1 cellular context compared by ENCODE assay signal in genomic region chr5:117692606-117693005, GRCh38.
TF ChIP-seq lines count a peak whose summit lies in the region.

No MANE protein-coding gene starts in this region.

TF ChIP-seq in SK-N-SH, 30 proteins besides CTCF, POLR2A, EP300 and RAD21 (continued from another document):
- TF ChIP-seq IRF3 (IDR thresholded peaks at IDR 0.05; ENCODE audit: low read depth, low read length), result no peak
- TF ChIP-seq REST (IDR thresholded peaks at IDR 0.05; ENCODE audit: low read depth, low read length), result no peak
- TF ChIP-seq CHD2 (IDR thresholded peaks at IDR 0.05; ENCODE audit: low read length, partially characterized antibody), result peak; percentile 75
- TF ChIP-seq MXI1 (IDR thresholded peaks at IDR 0.05; ENCODE audit: low read depth, low read length), result no peak
- TF ChIP-seq MAX (IDR thresholded peaks at IDR 0.05; ENCODE audit: low read depth), result no peak
- TF ChIP-seq ELF1 (IDR thresholded peaks at IDR 0.05), result no peak
- TF ChIP-seq RFX5 (IDR thresholded peaks at IDR 0.05; ENCODE audit: low read length), result no peak
- no peak for TF ChIP-seq SIN3A (IDR thresholded peaks at IDR 0.05; ENCODE audit: borderline replicate concordance, low read depth, low read length)
- no peak for TF ChIP-seq EZH2phosphoT487 (IDR thresholded peaks at IDR 0.05; ENCODE audit: borderline replicate concordance, low read depth)
- TF ChIP-seq FOSL2 (IDR thresholded peaks at IDR 0.05; ENCODE audit: borderline replicate concordance, low read depth), result no peak
- TF ChIP-seq ZBTB33 (IDR thresholded peaks at IDR 0.05; ENCODE audit: borderline replicate concordance, low read depth), result no peak
- TF ChIP-seq JUND (IDR thresholded peaks at IDR 0.05), result no peak
- TF ChIP-seq TCF12 (IDR thresholded peaks at IDR 0.05), result peak; percentile 37
- TF ChIP-seq MEF2A (IDR thresholded peaks at IDR 0.05; ENCODE audit: borderline replicate concordance, low read depth), result no peak
- no peak for TF ChIP-seq FOXJ3 (CRISPR knock-in tag; IDR thresholded peaks at IDR 0.05)
